Comparison of ENCODE assay signal across 19 cellular contexts in the genomic region with DNA sequence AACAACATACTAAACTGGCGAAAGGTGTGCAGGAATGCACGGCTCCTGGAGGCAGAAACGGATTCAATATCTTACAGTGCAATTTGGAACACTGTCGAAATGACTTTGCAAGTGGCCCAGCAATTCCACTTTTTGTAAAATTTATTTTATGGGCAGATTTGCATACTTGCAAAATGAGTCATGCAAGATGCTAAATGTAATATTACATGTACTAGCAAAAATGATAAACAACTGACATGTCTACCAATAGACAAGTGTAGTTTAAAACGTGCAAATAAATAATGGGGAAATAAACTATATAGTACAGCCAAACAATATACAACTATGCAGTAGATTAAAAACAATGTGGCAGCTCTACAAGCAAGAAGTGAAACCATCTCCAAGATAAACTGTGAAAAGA.
DNase-seq lines count a peak whose midpoint lies in the region; ATAC-seq, FAIRE-seq and TF ChIP-seq lines count a peak whose summit lies in the region.
"Had no signal": no experiment of that assay in that cellular context is flagged by ENCODE, and none has a peak within 500 bp of the region (broad histone marks: within the 10 kb centered on the region; RNA-seq: fewer than 3 reads in every experiment).

No MANE protein-coding gene starts in this region.

- no peak overlapping the region for H3K9ac ChIP-seq in PC-3 (ENCODE audit: low read length)
- H3K9ac ChIP-seq in endothelial cell of umbilical vein (replicated peaks; ENCODE audit: extremely low read depth, insufficient read depth, low read length), result no peak overlapping the region

- no peak for TF ChIP-seq POLR2A in endothelial cell of umbilical vein (IDR thresholded peaks at IDR 0.05; ENCODE audit: low read depth, low read length)

- H3K27ac ChIP-seq in PC-3 (ENCODE audit: low read length), result no peak overlapping the region
- no peak overlapping the region for H3K27ac ChIP-seq in endothelial cell of umbilical vein (ENCODE audit: insufficient read depth, low read depth, low read length)
- H3K27ac ChIP-seq: esophagus muscularis mucosa, hepatocyte, lower lobe of right lung, stomach, transverse colon had no signal

- no TSS peak for BruUV-seq in PC-3 (replicated peaks; lab: Mats Ljungman, UMichigan)
- BruUV-seq in endothelial cell of umbilical vein (replicated peaks; lab: Mats Ljungman, UMichigan), result no TSS peak

- FAIRE-seq in endothelial cell of umbilical vein (lab: Jason Lieb, UNC), result no peak
- FAIRE-seq: TTC549 had no signal

- H3K27ac Mint-ChIP-seq in activated T-cell treated with anti-CD3 and anti-CD28 coated beads, Interleukin-2, amount 50 U/mL, for 24 hours, result no peak overlapping the region
- H3K27ac Mint-ChIP-seq: activated T-helper 17 cell treated with anti-CD3 and anti-CD28 coated beads, Interleukin-2, amount 50 U/mL, for 72 hours had no signal

- intact Hi-C loops in PC-3 (cut with micrococcal nuclease) (no loop called here), endothelial cell of umbilical vein (cut with micrococcal nuclease) (no loop called here)

- peaks cover 14% of the 10 kb centered on the region for H3K4me1 ChIP-seq in PC-3 (ENCODE audit: insufficient read depth, low read length)
- H3K4me1 ChIP-seq in endothelial cell of umbilical vein (ENCODE audit: control insufficient read depth, extremely low read depth, insufficient read depth, low read length), result peaks cover 15% of the 10 kb centered on the region
- H3K4me1 ChIP-seq: lower lobe of right lung, stomach had no signal

- H3K9me3 ChIP-seq in PC-3 (ENCODE audit: low read length) (no peaks in the 10 kb centered on the region), endothelial cell of umbilical vein (replicated peaks; ENCODE audit: control insufficient read depth, insufficient read depth, low read length) (no peaks in the 10 kb centered on the region)
- H3K9me3 ChIP-seq: BE2C, esophagus muscularis mucosa, lower lobe of right lung, stomach, transverse colon had no signal

- no peaks in the 10 kb centered on the region for H3K9me2 ChIP-seq in PC-3 (replicated peaks; ENCODE audit: low read length)

- H3K4me2 ChIP-seq in PC-3 (ENCODE audit: low read length), result peak overlapping the region; percentile 53
- H3K4me2 ChIP-seq in endothelial cell of umbilical vein (ENCODE audit: insufficient read depth, low read length), result no peak overlapping the region
- H3K4me2 ChIP-seq: hepatocyte had no signal

- H3F3A ChIP-seq in PC-3 (ENCODE audit: low read length, unreplicated experiment), result no peaks in the 10 kb centered on the region

- peak; percentile 85 for ATAC-seq in PC-3
- ATAC-seq: activated T-helper 17 cell treated with anti-CD3 and anti-CD28 coated beads, Interleukin-2, amount 50 U/mL, for 72 hours; lower lobe of right lung had no signal

- H4K20me1 ChIP-seq in PC-3 (ENCODE audit: low read length), result no peaks in the 10 kb centered on the region
- H4K20me1 ChIP-seq in endothelial cell of umbilical vein (replicated peaks; ENCODE audit: control insufficient read depth, extremely low read depth, insufficient read depth, low read length), result no peaks in the 10 kb centered on the region

- H3K9me3 Mint-ChIP-seq in activated T-cell treated with anti-CD3 and anti-CD28 coated beads, Interleukin-2, amount 50 U/mL, for 24 hours, result no peaks in the 10 kb centered on the region
- H3K9me3 Mint-ChIP-seq: activated T-helper 17 cell treated with anti-CD3 and anti-CD28 coated beads, Interleukin-2, amount 50 U/mL, for 72 hours had no signal

- H2AFZ ChIP-seq in PC-3 (ENCODE audit: low read length) (no peak overlapping the region), endothelial cell of umbilical vein (ENCODE audit: low read depth, low read length) (no peak overlapping the region)
- H2AFZ ChIP-seq: hepatocyte had no signal

- no peak for TF ChIP-seq CTCF in PC-3 (conservative IDR thresholded peaks at IDR 0.05; ENCODE audit: low read depth, low read length)
- no peak for TF ChIP-seq CTCF in endothelial cell of umbilical vein (IDR thresholded peaks at IDR 0.05; ENCODE audit: extremely low read depth in 1 of 2, insufficient read depth in 1 of 2, low read depth in 1 of 2, low read length in 2 of 2)

- no peaks in the 10 kb centered on the region for H3K79me2 ChIP-seq in PC-3 (ENCODE audit: low read length)
- H3K79me2 ChIP-seq in endothelial cell of umbilical vein (ENCODE audit: control insufficient read depth, insufficient read depth, low read length), result no peaks in the 10 kb centered on the region

- no peaks in the 10 kb centered on the region for H3K27me3 ChIP-seq in PC-3 (ENCODE audit: low read length)
- no peaks in the 10 kb centered on the region for H3K27me3 ChIP-seq in endothelial cell of umbilical vein (ENCODE audit: control insufficient read depth in 2 of 2, insufficient read depth in 2 of 2, low read length in 2 of 2)
- H3K27me3 ChIP-seq: BE2C, esophagus muscularis mucosa, hepatocyte, stomach, transverse colon had no signal

- POLR2A ChIA-PET in PC-3 (lab: Charles Lee; ENCODE audit: unreplicated experiment), result no interaction called here
- POLR2A ChIA-PET in endothelial cell of umbilical vein (lab: Charles Lee), result no interaction called here

- peaks cover 6% of the 10 kb centered on the region for H3K4me1 Mint-ChIP-seq in activated T-cell treated with anti-CD3 and anti-CD28 coated beads, Interleukin-2, amount 50 U/mL, for 24 hours (ENCODE audit: low read depth)

- no peaks in the 10 kb centered on the region for H3K27me3 Mint-ChIP-seq in activated T-cell treated with anti-CD3 and anti-CD28 coated beads, Interleukin-2, amount 50 U/mL, for 24 hours
- H3K27me3 Mint-ChIP-seq: activated T-helper 17 cell treated with anti-CD3 and anti-CD28 coated beads, Interleukin-2, amount 50 U/mL, for 72 hours had no signal

- H3K4me3 ChIP-seq in PC-3 (ENCODE audit: low read length) (no peak overlapping the region), endothelial cell of umbilical vein (replicated peaks in 1 of 3; ENCODE audit: insufficient read depth in 1 of 3, low read depth in 1 of 3, low read length in 3 of 3) (no peak overlapping the region)
- H3K4me3 ChIP-seq: esophagus muscularis mucosa, hepatocyte, lower lobe of right lung, stomach, transverse colon had no signal

- H3K36me3 ChIP-seq in PC-3 (ENCODE audit: low read depth, low read length), result no peaks in the 10 kb centered on the region
- H3K36me3 ChIP-seq in endothelial cell of umbilical vein (ENCODE audit: control insufficient read depth in 2 of 2, extremely low read depth in 1 of 2, insufficient read depth in 2 of 2, low read length in 2 of 2), result no peaks in the 10 kb centered on the region
- H3K36me3 ChIP-seq: BE2C, transverse colon had no signal

- DNase-seq in GM04504 (ENCODE audit: low read depth), result peak; percentile 38
- peak; percentile 65 for DNase-seq in PC-3
- DNase-seq in endothelial cell of umbilical vein (ENCODE audit: low read depth, low spot score), result peak; percentile 4
- DNase-seq in non-pigmented ciliary epithelial cell (ENCODE audit: low read depth), result peak; percentile 22
- DNase-seq in GDM1 (lab: John Stamatoyannopoulos, UW), result no peak
- DNase-seq in HuH-7.5 (ENCODE audit: low spot score), result no peak
- no peak for DNase-seq in activated T-cell treated with anti-CD3 and anti-CD28 coated beads, Interleukin-2, amount 50 U/mL, for 24 hours
- DNase-seq: BE2C, DMS79, lower lobe of right lung, NCI-H1417 treated with DMSO at 0.1 percent for 48 hours, NCI-H526 treated with DMSO at 0.1 percent for 48 hours, occipital lobe, stomach, transverse colon had no signal

- no peaks in the 10 kb centered on the region for H3K9me1 ChIP-seq in endothelial cell of umbilical vein (replicated peaks; ENCODE audit: control insufficient read depth, extremely low read depth, insufficient read depth, low read length)

- CTCF ChIA-PET in PC-3 (lab: Charles Lee) (no interaction called here), endothelial cell of umbilical vein (lab: Charles Lee) (no interaction called here)

- H3K36me3 Mint-ChIP-seq in activated T-cell treated with anti-CD3 and anti-CD28 coated beads, Interleukin-2, amount 50 U/mL, for 24 hours (ENCODE audit: low read depth), result peaks cover 11% of the 10 kb centered on the region

- H3K4me3 Mint-ChIP-seq in activated T-cell treated with anti-CD3 and anti-CD28 coated beads, Interleukin-2, amount 50 U/mL, for 24 hours, result no peak overlapping the region
- H3K4me3 Mint-ChIP-seq: activated T-helper 17 cell treated with anti-CD3 and anti-CD28 coated beads, Interleukin-2, amount 50 U/mL, for 72 hours had no signal

- dilution Hi-C loops in endothelial cell of umbilical vein (cut with MboI; ENCODE audit: extremely low pct_ligation_motif_present, low sequenced_read_pairs), result no loop called here

TF ChIP-seq in endothelial cell of umbilical vein, 7 proteins besides CTCF, POLR2A, EP300 and RAD21:
- TF ChIP-seq JUN (IDR thresholded peaks at IDR 0.05; ENCODE audit: borderline replicate concordance, insufficient read depth, insufficient read length, low read depth) (no peak), MYC (IDR thresholded peaks at IDR 0.05; ENCODE audit: low read depth, low read length) (no peak), FOS (IDR thresholded peaks at IDR 0.05; ENCODE audit: borderline replicate concordance, insufficient read depth, low read length) (peak; percentile 36), POLR2AphosphoS5 (IDR thresholded peaks at IDR 0.05; ENCODE audit: insufficient read depth, low read depth, low read length) (no peak)

Comparison
In these comparisons a context has a peak if more than half of its experiments do, and no peak if none do; other contexts are left out.
1. DNase-seq: peak in GM04504 (single experiment), PC-3 (single experiment), endothelial cell of umbilical vein (single experiment) and non-pigmented ciliary epithelial cell (single experiment); none in GDM1 (single experiment), HuH-7.5 (single experiment) and activated T-cell treated with anti-CD3 and anti-CD28 coated beads, Interleukin-2, amount 50 U/mL, for 24 hours (single experiment).